Comparison of ENCODE assay signal across 1 cellular context in the genomic region with DNA sequence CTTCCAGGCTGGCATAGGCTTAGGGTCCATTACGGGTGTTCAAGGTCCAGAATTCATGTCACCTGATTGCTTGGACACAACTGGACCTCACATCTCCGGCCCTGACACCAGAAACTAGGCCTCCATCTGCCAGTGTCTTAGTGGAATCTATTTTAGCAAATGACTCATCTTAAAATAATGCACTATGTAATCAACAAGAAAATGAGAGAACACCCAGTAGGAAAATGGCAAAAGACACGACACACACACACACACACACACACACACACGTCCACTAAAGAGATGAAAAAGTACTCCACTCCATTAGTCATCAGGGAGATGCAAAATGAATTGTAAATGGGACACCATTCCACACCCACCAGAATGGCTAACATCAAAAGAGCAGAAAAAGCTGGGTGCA.
A peak's percentile ranks its signal among the peaks of the same experiment; 100 is the strongest.
TF ChIP-seq lines count a peak whose summit lies in the region.

No MANE protein-coding gene starts in this region.

TF ChIP-seq in K562, 482 proteins besides CTCF, POLR2A, EP300 and RAD21 (continued from another document):
- TF ChIP-seq, protein P1, sequence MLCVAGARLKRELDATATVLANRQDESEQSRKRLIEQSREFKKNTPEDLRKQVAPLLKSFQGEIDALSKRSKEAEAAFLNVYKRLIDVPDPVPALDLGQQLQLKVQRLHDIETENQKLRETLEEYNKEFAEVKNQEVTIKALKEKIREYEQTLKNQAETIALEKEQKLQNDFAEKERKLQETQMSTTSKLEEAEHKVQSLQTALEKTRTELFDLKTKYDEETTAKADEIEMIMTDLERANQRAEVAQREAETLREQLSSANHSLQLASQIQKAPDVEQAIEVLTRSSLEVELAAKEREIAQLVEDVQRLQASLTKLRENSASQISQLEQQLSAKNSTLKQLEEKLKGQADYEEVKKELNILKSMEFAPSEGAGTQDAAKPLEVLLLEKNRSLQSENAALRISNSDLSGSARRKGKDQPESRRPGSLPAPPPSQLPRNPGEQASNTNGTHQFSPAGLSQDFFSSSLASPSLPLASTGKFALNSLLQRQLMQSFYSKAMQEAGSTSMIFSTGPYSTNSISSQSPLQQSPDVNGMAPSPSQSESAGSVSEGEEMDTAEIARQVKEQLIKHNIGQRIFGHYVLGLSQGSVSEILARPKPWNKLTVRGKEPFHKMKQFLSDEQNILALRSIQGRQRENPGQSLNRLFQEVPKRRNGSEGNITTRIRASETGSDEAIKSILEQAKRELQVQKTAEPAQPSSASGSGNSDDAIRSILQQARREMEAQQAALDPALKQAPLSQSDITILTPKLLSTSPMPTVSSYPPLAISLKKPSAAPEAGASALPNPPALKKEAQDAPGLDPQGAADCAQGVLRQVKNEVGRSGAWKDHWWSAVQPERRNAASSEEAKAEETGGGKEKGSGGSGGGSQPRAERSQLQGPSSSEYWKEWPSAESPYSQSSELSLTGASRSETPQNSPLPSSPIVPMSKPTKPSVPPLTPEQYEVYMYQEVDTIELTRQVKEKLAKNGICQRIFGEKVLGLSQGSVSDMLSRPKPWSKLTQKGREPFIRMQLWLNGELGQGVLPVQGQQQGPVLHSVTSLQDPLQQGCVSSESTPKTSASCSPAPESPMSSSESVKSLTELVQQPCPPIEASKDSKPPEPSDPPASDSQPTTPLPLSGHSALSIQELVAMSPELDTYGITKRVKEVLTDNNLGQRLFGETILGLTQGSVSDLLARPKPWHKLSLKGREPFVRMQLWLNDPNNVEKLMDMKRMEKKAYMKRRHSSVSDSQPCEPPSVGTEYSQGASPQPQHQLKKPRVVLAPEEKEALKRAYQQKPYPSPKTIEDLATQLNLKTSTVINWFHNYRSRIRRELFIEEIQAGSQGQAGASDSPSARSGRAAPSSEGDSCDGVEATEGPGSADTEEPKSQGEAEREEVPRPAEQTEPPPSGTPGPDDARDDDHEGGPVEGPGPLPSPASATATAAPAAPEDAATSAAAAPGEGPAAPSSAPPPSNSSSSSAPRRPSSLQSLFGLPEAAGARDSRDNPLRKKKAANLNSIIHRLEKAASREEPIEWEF (CRISPR knock-in tag; IDR thresholded peaks at IDR 0.05) = no peak
- TF ChIP-seq ZNF511 (CRISPR knock-in tag; IDR thresholded peaks at IDR 0.05) (no peak), SMARCA4 (IDR thresholded peaks at IDR 0.05) (peak; percentile 39; the same call in 1 of the 2 replicates), JUN (IDR thresholded peaks at IDR 0.05; ENCODE audit: borderline replicate concordance, low read depth, low read length) (peak; percentile 20; the same call in 1 of the 2 replicates), JUN (CRISPR knock-in tag; IDR thresholded peaks at IDR 0.05; ENCODE audit: borderline replicate concordance) (no peak), BACH1 (tag; IDR thresholded peaks at IDR 0.05) (no peak), MEF2D (tag; conservative IDR thresholded peaks at IDR 0.05; ENCODE audit: low read depth) (0 out of 2 replicates have a peak, but pooled peaks have one; percentile 35), ATF3 (IDR thresholded peaks at IDR 0.05) (peak; percentile 85), ATF3 (CRISPR knock-in tag; conservative IDR thresholded peaks at IDR 0.05) (no peak), CBX8 (IDR thresholded peaks at IDR 0.05; ENCODE audit: borderline replicate concordance, extremely low read depth, low read depth, low read length, poor library complexity, severe bottlenecking) (no peak), SMARCE1 (IDR thresholded peaks at IDR 0.05) (peak; percentile 70), FOSL1 (tag; conservative IDR thresholded peaks at IDR 0.05) (peak; percentile 54), EP400 (IDR thresholded peaks at IDR 0.05) (no peak), ZNF431 (CRISPR knock-in tag; IDR thresholded peaks at IDR 0.05) (no peak), TAF15 (IDR thresholded peaks at IDR 0.05; ENCODE audit: low read depth, low read length) (no peak), ZNF324 (CRISPR knock-in tag; IDR thresholded peaks at IDR 0.05) (no peak), ZFX (CRISPR knock-in tag; IDR thresholded peaks at IDR 0.05) (peak; percentile 30; the same call in 1 of the 2 replicates), ZNF586 (CRISPR knock-in tag; conservative IDR thresholded peaks at IDR 0.05) (no peak), ETV6 (IDR thresholded peaks at IDR 0.05; ENCODE audit: borderline replicate concordance in 1 of 2, low read depth in 2 of 2, low read length in 1 of 2) (no peak), ETV6 (CRISPR knock-in tag; IDR thresholded peaks at IDR 0.05; ENCODE audit: borderline replicate concordance) (no peak)
- TF ChIP-seq, protein P2, sequence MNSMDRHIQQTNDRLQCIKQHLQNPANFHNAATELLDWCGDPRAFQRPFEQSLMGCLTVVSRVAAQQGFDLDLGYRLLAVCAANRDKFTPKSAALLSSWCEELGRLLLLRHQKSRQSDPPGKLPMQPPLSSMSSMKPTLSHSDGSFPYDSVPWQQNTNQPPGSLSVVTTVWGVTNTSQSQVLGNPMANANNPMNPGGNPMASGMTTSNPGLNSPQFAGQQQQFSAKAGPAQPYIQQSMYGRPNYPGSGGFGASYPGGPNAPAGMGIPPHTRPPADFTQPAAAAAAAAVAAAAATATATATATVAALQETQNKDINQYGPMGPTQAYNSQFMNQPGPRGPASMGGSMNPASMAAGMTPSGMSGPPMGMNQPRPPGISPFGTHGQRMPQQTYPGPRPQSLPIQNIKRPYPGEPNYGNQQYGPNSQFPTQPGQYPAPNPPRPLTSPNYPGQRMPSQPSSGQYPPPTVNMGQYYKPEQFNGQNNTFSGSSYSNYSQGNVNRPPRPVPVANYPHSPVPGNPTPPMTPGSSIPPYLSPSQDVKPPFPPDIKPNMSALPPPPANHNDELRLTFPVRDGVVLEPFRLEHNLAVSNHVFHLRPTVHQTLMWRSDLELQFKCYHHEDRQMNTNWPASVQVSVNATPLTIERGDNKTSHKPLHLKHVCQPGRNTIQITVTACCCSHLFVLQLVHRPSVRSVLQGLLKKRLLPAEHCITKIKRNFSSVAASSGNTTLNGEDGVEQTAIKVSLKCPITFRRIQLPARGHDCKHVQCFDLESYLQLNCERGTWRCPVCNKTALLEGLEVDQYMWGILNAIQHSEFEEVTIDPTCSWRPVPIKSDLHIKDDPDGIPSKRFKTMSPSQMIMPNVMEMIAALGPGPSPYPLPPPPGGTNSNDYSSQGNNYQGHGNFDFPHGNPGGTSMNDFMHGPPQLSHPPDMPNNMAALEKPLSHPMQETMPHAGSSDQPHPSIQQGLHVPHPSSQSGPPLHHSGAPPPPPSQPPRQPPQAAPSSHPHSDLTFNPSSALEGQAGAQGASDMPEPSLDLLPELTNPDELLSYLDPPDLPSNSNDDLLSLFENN (IDR thresholded peaks at IDR 0.05; ENCODE audit: low read depth in 2 of 2, low read length in 2 of 2) = no peak
